In the genomic region with DNA sequence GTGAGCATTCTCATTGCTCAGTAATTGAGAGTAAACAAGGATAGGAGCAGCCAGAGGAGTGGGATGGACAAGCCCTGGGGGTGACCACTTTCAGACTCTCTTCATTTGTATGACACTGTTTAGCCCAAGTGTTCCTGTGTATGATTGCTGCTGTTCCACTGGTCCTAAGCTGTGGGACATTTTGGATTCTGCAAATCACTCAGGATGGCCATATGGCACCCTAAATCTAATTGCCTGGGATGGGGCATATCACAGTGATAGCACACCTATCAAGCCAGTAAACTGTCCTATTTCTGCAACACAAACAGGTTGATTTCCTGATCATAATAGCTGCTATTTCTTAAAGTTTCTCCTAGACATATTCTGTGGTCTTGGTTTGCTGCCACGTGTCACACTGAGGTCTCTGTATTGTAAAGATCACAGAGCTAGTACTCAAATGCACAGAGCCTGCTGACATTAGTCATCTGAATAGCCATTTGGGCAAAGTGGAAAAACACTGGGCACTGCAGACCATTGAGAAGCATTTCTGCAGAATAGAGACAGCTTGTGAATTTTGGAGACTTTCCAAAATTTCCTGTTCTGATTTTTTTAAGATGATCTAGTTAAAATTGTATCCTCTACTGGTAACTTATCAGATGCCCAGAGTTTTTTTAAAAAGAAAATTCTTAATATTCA, we compare ENCODE assay signal across 23 cellular contexts.
DNase-seq lines count a peak whose midpoint lies in the region; TF ChIP-seq lines count a peak whose summit lies in the region.
"Had no signal": no experiment of that assay in that cellular context is flagged by ENCODE, and none has a peak within 500 bp of the region (broad histone marks: within the 10 kb centered on the region; RNA-seq: fewer than 3 reads in every experiment).

No MANE protein-coding gene starts in this region.

- DNase-seq in HT1080 (ENCODE audit: low read depth) (peak; percentile 37), NCI-H524 treated with DMSO at 0.1 percent for 48 hours (lab: John Stamatoyannopoulos, UW) (peak; percentile 29), foreskin fibroblast (peak; percentile 41 to 45), superior temporal gyrus (ENCODE audit: extremely low spot score) (peak; percentile 54), putamen (ENCODE audit: low spot score) (no peak), MV-4-11 (lab: John Stamatoyannopoulos, UW) (no peak)
- DNase-seq in stimulated activated CD4-positive, alpha-beta T cell treated with anti-CD3 and anti-CD28 coated beads, Interleukin-15, amount 100 ng/mL, for 24 hours: no peak
- DNase-seq: activated CD4-positive, alpha-beta T cell treated with anti-CD3 and anti-CD28 coated beads, Interleukin-2, amount 50 U/mL, for 4 hours; activated CD8-positive, alpha-beta memory T cell treated with anti-CD3 and anti-CD28 coated beads, Interleukin-2, amount 50 U/mL, for 48 hours; activated effector memory CD4-positive, alpha-beta T cell treated with anti-CD3 and anti-CD28 coated beads, Interleukin-2, amount 50 U/mL, for 16 hours; brain microvascular endothelial cell; CD8-positive, alpha-beta memory T cell; DND-41; left ventricle myocardium superior; mucosa of descending colon; NCI-H187 treated with DMSO at 0.1 percent for 48 hours; NCI-H510A treated with DMSO at 0.1 percent for 48 hours; spleen; stimulated activated CD4-positive, alpha-beta T cell treated with anti-CD3 and anti-CD28 coated beads, Interleukin-4, amount 100 ng/mL, for 4 hours; stomach; upper lobe of left lung had no signal

- H3K4me3 ChIP-seq in foreskin fibroblast (ENCODE audit: low read depth in 1 of 2, low read length in 2 of 2): no peak overlapping the region
- H3K4me3 ChIP-seq: coronary artery, mucosa of descending colon, neural progenitor cell, spleen, stomach, upper lobe of left lung had no signal

- TF ChIP-seq CTCF in foreskin fibroblast (IDR thresholded peaks at IDR 0.05; ENCODE audit: low read depth, low read length): no peak

Comparison
In these comparisons a context has a peak if more than half of its experiments do, and no peak if none do; other contexts are left out.
1. DNase-seq: peak in HT1080 (single experiment), NCI-H524 treated with DMSO at 0.1 percent for 48 hours (single experiment), foreskin fibroblast (2 of 2) and superior temporal gyrus (single experiment); none in putamen (single experiment), stimulated activated CD4-positive, alpha-beta T cell treated with anti-CD3 and anti-CD28 coated beads, Interleukin-15, amount 100 ng/mL, for 24 hours (single experiment) and MV-4-11 (single experiment).